In the genomic region with DNA sequence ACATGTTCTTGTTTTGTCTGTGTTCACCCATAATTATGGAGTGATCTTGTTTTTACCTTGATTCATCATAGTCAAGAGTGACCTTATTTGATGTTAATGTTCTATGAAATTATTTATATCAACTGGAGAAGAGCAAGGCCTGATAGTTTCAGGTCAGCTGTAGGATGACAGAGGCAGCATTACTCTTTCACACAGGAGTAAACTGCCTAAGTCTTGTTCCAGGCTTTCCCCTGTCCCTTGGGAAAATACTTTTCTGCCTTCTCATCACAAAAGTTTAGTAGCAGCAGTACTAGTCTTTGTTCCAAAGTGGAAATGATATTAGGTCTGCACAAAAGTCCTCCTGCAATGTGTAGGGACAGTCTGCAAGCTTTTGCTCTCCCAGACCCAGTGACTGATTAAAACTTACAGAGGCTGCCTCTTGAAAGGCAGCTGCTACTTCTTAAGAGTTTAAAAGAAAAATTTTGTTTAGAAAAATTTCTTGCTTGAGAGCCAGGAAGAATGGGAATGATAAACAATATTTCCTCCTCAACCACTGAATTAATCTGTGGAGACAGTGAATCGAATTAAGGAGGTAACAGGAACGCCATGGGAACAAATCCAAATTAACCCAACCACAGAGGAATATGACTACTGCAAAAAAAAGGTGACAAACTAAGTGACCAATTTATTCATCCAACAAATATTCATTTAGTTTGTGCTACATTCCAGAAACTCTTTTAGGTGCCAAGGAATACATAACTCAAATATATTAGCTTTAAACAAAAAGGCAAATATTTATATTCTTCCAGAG, we compare ENCODE assay signal across 25 cellular contexts.
"Had no signal": no experiment of that assay in that cellular context is flagged by ENCODE, and none has a peak within 500 bp of the region (broad histone marks: within the 10 kb centered on the region; RNA-seq: fewer than 3 reads in every experiment).

No MANE protein-coding gene starts in this region.

- H3K4me1 ChIP-seq: prostate gland, right atrium auricular region, stomach, testis had no signal

- H3K4me3 Mint-ChIP-seq: brain; mesothelial cell of epicardium; nephron progenitor cell; stimulated activated effector memory CD8-positive, alpha-beta T cell treated with anti-CD3 and anti-CD28 coated beads, Interleukin-12 subunit alpha, Interleukin-12 subunit beta, amount 100 ng/mL, for 72 hours; type B pancreatic cell had no signal

- H3K9me3 Mint-ChIP-seq: nephron progenitor cell, type B pancreatic cell had no signal

- H3K36me3 Mint-ChIP-seq: activated naive CD4-positive, alpha-beta T cell treated with anti-CD3 and anti-CD28 coated beads, Interleukin-2, amount 50 U/mL, for 72 hours; brain; mesothelial cell of epicardium; stimulated activated effector memory CD8-positive, alpha-beta T cell treated with anti-CD3 and anti-CD28 coated beads, Interleukin-12 subunit alpha, Interleukin-12 subunit beta, amount 100 ng/mL, for 72 hours; type B pancreatic cell had no signal

- H3K36me3 ChIP-seq: prostate gland, right atrium auricular region, stomach, WERI-Rb-1 had no signal

- H3K27ac Mint-ChIP-seq: activated naive CD4-positive, alpha-beta T cell treated with anti-CD3 and anti-CD28 coated beads, Interleukin-2, amount 50 U/mL, for 72 hours; mesothelial cell of epicardium; nephron progenitor cell; stimulated activated effector memory CD8-positive, alpha-beta T cell treated with anti-CD3 and anti-CD28 coated beads, Interleukin-12 subunit alpha, Interleukin-12 subunit beta, amount 100 ng/mL, for 72 hours; type B pancreatic cell had no signal

- H3K4me3 ChIP-seq: coronary artery, lung, prostate gland, right atrium auricular region, stomach, testis had no signal

- DNase-seq: activated CD4-positive, alpha-beta T cell treated with anti-CD3 and anti-CD28 coated beads for 1 hour; activated CD8-positive, alpha-beta memory T cell treated with anti-CD3 and anti-CD28 coated beads for 24 hours; activated CD8-positive, alpha-beta memory T cell treated with anti-CD3 and anti-CD28 coated beads, Interleukin-2, amount 50 U/mL, for 48 hours; activated effector memory CD4-positive, alpha-beta T cell treated with anti-CD3 and anti-CD28 coated beads, Interleukin-2, amount 50 U/mL, for 16 hours; activated T-cell treated with anti-CD3 and anti-CD28 coated beads, Interleukin-2, amount 50 U/mL, for 48 hours; amniotic stem cell; central memory CD4-positive, alpha-beta T cell; hypothalamus; nephron progenitor cell; occipital lobe; stimulated activated CD4-positive, alpha-beta T cell treated with anti-CD3 and anti-CD28 coated beads, Interleukin-15, amount 100 ng/mL, for 24 hours; stimulated activated CD4-positive, alpha-beta T cell treated with anti-CD3 and anti-CD28 coated beads, Interleukin-2, amount 100 ng/mL, for 48 hours; stomach; SW 1271; testis; WERI-Rb-1 had no signal

- H3K9me3 ChIP-seq: prostate gland, right atrium auricular region, testis had no signal

- H3K27me3 ChIP-seq: right atrium auricular region, stomach, testis had no signal

- ATAC-seq: activated naive CD4-positive, alpha-beta T cell treated with anti-CD3 and anti-CD28 coated beads, Interleukin-2, amount 50 U/mL, for 72 hours; stimulated activated effector memory CD8-positive, alpha-beta T cell treated with anti-CD3 and anti-CD28 coated beads, Interleukin-12 subunit alpha, Interleukin-12 subunit beta, amount 100 ng/mL, for 72 hours had no signal

- H3K27ac ChIP-seq: coronary artery, prostate gland, right atrium auricular region, stomach, testis, WERI-Rb-1 had no signal

- H3K4me1 Mint-ChIP-seq: brain; stimulated activated effector memory CD8-positive, alpha-beta T cell treated with anti-CD3 and anti-CD28 coated beads, Interleukin-12 subunit alpha, Interleukin-12 subunit beta, amount 100 ng/mL, for 72 hours had no signal

- H3K27me3 Mint-ChIP-seq: type B pancreatic cell had no signal
